In the genomic region with DNA sequence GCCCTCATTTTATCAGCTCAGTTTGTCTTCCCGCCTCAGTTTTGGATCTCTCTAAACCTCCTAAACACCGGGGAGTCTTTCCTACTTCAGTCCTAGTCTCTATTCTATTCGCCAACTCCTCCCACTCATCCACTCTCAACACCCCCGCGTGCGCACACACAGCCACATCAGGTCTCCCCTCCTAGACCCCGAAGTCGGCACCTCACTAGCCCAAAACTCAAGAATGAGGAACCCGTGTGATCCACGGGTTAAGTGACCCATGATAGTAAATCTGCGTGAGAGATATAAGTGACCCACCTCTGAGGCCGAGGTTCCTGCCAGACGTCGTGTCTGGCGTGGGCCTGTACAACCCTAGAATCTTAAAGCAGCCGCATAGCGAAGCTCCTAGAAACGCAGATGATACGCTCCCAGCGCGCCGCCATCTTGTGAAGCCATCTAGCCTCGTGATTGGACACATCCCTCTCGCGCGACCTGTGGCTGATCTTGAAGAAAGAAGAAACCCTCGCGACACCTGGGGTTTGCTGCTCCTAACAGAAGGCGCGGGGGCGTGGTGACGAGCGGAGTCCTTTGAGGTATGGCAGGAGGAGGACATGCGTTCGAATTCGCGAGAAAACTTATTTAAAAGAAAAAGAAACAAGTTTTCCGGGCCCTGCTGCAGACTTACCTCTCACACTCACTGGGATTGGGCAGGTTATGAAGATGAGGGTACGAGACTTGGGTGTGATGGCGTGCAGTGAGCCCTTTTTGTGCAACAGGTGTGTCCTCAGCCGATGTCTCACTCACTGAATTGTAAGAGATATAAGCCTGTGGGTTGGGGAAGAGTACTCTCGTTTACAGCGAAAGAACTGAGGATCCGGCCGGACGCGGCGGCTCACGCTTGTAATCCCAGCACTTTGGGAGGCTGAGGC, we compare ENCODE assay signal across 8 cellular contexts. TPM values are rescaled to one million over a fixed set of nuclear protein-coding genes. Genes with fewer than 3 reads are reported as not detected.
DNase-seq lines count a peak whose midpoint lies in the region; ATAC-seq and TF ChIP-seq lines count a peak whose summit lies in the region.

A gene with protein sequence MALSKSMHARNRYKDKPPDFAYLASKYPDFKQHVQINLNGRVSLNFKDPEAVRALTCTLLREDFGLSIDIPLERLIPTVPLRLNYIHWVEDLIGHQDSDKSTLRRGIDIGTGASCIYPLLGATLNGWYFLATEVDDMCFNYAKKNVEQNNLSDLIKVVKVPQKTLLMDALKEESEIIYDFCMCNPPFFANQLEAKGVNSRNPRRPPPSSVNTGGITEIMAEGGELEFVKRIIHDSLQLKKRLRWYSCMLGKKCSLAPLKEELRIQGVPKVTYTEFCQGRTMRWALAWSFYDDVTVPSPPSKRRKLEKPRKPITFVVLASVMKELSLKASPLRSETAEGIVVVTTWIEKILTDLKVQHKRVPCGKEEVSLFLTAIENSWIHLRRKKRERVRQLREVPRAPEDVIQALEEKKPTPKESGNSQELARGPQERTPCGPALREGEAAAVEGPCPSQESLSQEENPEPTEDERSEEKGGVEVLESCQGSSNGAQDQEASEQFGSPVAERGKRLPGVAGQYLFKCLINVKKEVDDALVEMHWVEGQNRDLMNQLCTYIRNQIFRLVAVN (minus strand): TSS at position 427 of the 908 bp plus-strand sequence. CDS start 9,557 bp downstream, outside the sequence.

- H3K9ac ChIP-seq in PC-3 (ENCODE audit: low read length) = peak within 1 kb of the TSS; percentile 96

- H3F3A ChIP-seq in PC-3 (ENCODE audit: low read length, unreplicated experiment) = no peaks in the 10 kb centered on the region

- ATAC-seq in GM21717 (IDR thresholded peaks at IDR 0.05; ENCODE audit: unreplicated experiment) (peak; percentile 92), PC-3 (peak; percentile 98)

- CTCF ChIA-PET in PC-3 (lab: Charles Lee) = interaction anchor here (0.7 kb wide), 1 partner anchor 159 kb away, joined by 4 read pairs; no protein-coding TSS in a partner anchor

- no peak for TF ChIP-seq CTCF in PC-3 (conservative IDR thresholded peaks at IDR 0.05; ENCODE audit: low read depth, low read length)

- H3K4me2 ChIP-seq in PC-3 (ENCODE audit: low read length) = peak within 1 kb of the TSS; percentile 83

- H4K20me1 ChIP-seq in PC-3 (ENCODE audit: low read length) = 0 out of 2 replicates have a peak, but pooled peaks cover 7% of the 10 kb centered on the region

- H3K36me3 ChIP-seq in PC-3 (ENCODE audit: low read depth, low read length) = no peaks in the 10 kb centered on the region

- peak within 1 kb of the TSS; percentile 86 for H3K27ac ChIP-seq in PC-3 (ENCODE audit: low read length)

- H3K9me2 ChIP-seq in PC-3 (replicated peaks; ENCODE audit: low read length) = no peaks in the 10 kb centered on the region

- peak within 1 kb of the TSS; percentile 91 for H2AFZ ChIP-seq in PC-3 (ENCODE audit: low read length)

- BruUV-seq in PC-3 (replicated peaks; lab: Mats Ljungman, UMichigan) = TSS peak; percentile 86

- H3K27me3 ChIP-seq in PC-3 (ENCODE audit: low read length) = no peaks in the 10 kb centered on the region

- DNase-seq in DMS53 (lab: John Stamatoyannopoulos, UW) (peak; percentile 99), PC-3 (peak; percentile 95), activated T-cell treated with anti-CD3 and anti-CD28 coated beads for 4 hours (peak; percentile 98), erythroblast (lab: John Stamatoyannopoulos, UW) (peak; percentile 98 to 99), mucosa of gallbladder (ENCODE audit: low spot score) (peak; percentile 99)
- DNase-seq in Jurkat, Clone E6-1 (ENCODE audit: low read depth, low spot score) = peak; percentile 99
- peak; percentile 97 to 98 for DNase-seq in stimulated activated CD8-positive, alpha-beta memory T cell treated with anti-CD3 and anti-CD28 coated beads, Interleukin-4, amount 100 ng/mL, for 4 hours (ENCODE audit: low read depth in 2 of 2, low spot score in 1 of 2)

- H3K4me3 ChIP-seq in Jurkat, Clone E6-1 (ENCODE audit: low read length) = peak within 1 kb of the TSS; percentile 79
- peak within 1 kb of the TSS; percentile 90 for H3K4me3 ChIP-seq in PC-3 (ENCODE audit: low read length)

- intact Hi-C loops in PC-3 (cut with micrococcal nuclease) = loop anchor here (5.0 to 10.0 kb wide), 2 partner anchors 81 to 163 kb away; a partner anchor contains a TSS

- H3K9me3 ChIP-seq in PC-3 (ENCODE audit: low read length) = no peaks in the 10 kb centered on the region

- POLR2A ChIA-PET in PC-3 (lab: Charles Lee; ENCODE audit: unreplicated experiment) = interaction anchor here (0.5 kb wide), 1 partner anchor 110 kb away, joined by 3 read pairs; no protein-coding TSS in a partner anchor

- peak; percentile 95 for TF ChIP-seq POLR2A in erythroblast (IDR thresholded peaks at IDR 0.05; ENCODE audit: low read length)

- H3K79me2 ChIP-seq in PC-3 (ENCODE audit: low read length) = peaks cover 38% of the 10 kb centered on the region

- H3K4me1 ChIP-seq in PC-3 (ENCODE audit: insufficient read depth, low read length) = peaks cover 7% of the 10 kb centered on the region

RNA-seq across cellular contexts. Expression of the gene that starts here (rescaled TPM):
- 25.0 TPM for polyA plus RNA-seq in Jurkat, Clone E6-1 (2012; ENCODE audit: insufficient read depth, insufficient read length)
- total RNA-seq in PC-3 (2014; rRNA removed) (20.7 and 20.8 TPM in 2 replicates), mucosa of gallbladder (26.1 TPM)

Comparison
In these comparisons a context has a peak if more than half of its experiments do, and no peak if none do; other contexts are left out.
1. Peak in every context shown above with its lines: DNase-seq, ATAC-seq, H3K4me3 ChIP-seq and H3K27ac ChIP-seq.